In the genomic region with DNA sequence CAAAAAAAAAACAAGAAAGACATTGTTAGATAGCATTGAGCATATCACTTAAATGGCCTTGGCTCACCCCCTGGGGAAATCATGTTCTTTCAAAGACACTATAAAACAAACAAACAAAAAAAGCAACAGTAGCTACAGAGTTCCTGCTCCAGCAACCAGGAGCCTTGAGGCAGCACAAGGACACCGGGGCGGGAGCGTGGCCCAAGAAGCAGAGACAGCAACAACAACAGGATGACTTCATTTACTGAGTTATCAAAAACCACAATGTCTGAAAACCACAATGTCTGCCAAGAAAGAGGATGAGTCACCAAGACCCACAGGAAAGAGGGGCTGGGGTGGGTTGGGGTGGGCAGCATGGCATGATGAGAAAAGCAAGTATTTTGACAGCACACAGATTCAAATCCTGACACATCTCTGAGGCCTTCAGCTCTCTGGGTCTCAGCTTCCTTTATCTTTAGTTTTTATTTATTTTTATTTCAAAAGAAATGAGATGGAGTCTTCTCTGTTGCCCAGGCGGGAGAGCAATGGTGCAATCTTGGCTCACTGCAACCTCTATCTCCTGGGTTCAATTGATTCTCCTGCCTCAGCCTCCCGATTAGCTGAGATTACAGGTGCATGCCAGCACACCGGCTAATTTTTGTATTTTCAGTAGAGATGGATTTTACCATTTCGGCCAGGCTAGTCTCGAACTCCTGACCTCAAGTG, we compare ENCODE assay signal across 11 cellular contexts. TPM values are rescaled to one million over a fixed set of nuclear protein-coding genes. Genes with fewer than 3 reads are reported as not detected.
DNase-seq lines count a peak whose midpoint lies in the region; ATAC-seq, FAIRE-seq and TF ChIP-seq lines count a peak whose summit lies in the region.
"Had no signal": no experiment of that assay in that cellular context is flagged by ENCODE, and none has a peak within 500 bp of the region (broad histone marks: within the 10 kb centered on the region; RNA-seq: fewer than 3 reads in every experiment).

No MANE protein-coding gene starts in this region.

- ATAC-seq in A549: peak; percentile 47 to 69; a peak in 4 of 6 replicates
- no peak for ATAC-seq in HG02852 (IDR thresholded peaks at IDR 0.05; ENCODE audit: unreplicated experiment)
- ATAC-seq in HG02588 (IDR thresholded peaks at IDR 0.05; ENCODE audit: unreplicated experiment): no peak

- H3K79me1 ChIP-seq in trophoblast cell (ENCODE audit: low read length): peaks cover 9% of the 10 kb centered on the region

- H3K27ac Mint-ChIP-seq in chondrocyte (ENCODE audit: unreplicated experiment): peak overlapping the region; percentile 86

- no peaks in the 10 kb centered on the region for H3K9me3 ChIP-seq in A549
- no peaks in the 10 kb centered on the region for H3K9me3 ChIP-seq in trophoblast cell (ENCODE audit: insufficient read depth, low read depth, low read length)
- H3K9me3 ChIP-seq: tibial artery had no signal

- TF ChIP-seq CTCF in A549 (IDR thresholded peaks at IDR 0.05) (no peak), chondrocyte (IDR thresholded peaks at IDR 0.05) (no peak)

- 54% methylated on average over 8 of the region's 8 CpGs for WGBS in A549 (ENCODE audit: missing lambda C conversion rate)
- no CpG with 5 or more reads among the region's 8 CpGs for WGBS in trophoblast cell (ENCODE audit: extremely low coverage, insufficient coverage, insufficient read length)

- no peak overlapping the region for H3K14ac ChIP-seq in trophoblast cell (ENCODE audit: low read length)

- no peak for TF ChIP-seq EP300 in A549 (IDR thresholded peaks at IDR 0.05)

- H3K23ac ChIP-seq in trophoblast cell (ENCODE audit: low read length): no peak overlapping the region

- H3K4me1 ChIP-seq in A549 (peaks cover 22% of the 10 kb centered on the region), trophoblast cell (ENCODE audit: control insufficient read depth in 1 of 2, insufficient read depth in 2 of 2, low read length in 2 of 2) (peaks cover 3 to 5% of the 10 kb centered on the region in 2 experiments)

- H3K79me2 ChIP-seq in trophoblast cell (ENCODE audit: control insufficient read depth, insufficient read depth, low read length, poor library complexity): no peaks in the 10 kb centered on the region

- H3K27me3 Mint-ChIP-seq in chondrocyte (ENCODE audit: low read depth): no peaks in the 10 kb centered on the region

- POLR2A ChIA-PET in A549 (lab: Yijun Ruan, JAX): interaction anchor here (0.7 kb wide), 1 partner anchor 54 kb away, joined by 3 read pairs; no protein-coding TSS in a partner anchor

- H3K27ac ChIP-seq in A549: peak overlapping the region in 1 of 2 experiments; percentile 61; a peak in 4 of 6 replicates
- peak overlapping the region; percentile 30 for H3K27ac ChIP-seq in trophoblast cell (ENCODE audit: low read depth, low read length)
- H3K27ac ChIP-seq: cardiac muscle cell, tibial artery had no signal

- peak in 1 of 2 experiments; percentile 70 for DNase-seq in A549 (ENCODE audit: low read depth in 1 of 2, low spot score in 1 of 2)
- DNase-seq in KBM-7: peak; percentile 89
- DNase-seq in activated CD4-positive, CD25-positive, alpha-beta regulatory T cell treated with anti-CD3 and anti-CD28 coated beads, Interleukin-2, amount 50 U/mL, for 16 hours (ENCODE audit: low read depth, low spot score): peak; percentile 36
- DNase-seq in chondrocyte (ENCODE audit: low spot score): no peak
- DNase-seq in trophoblast cell: no peak
- no peak for DNase-seq in HT-29 (ENCODE audit: low spot score)

- H3K27me3 ChIP-seq in trophoblast cell (ENCODE audit: insufficient read depth, low read length): no peaks in the 10 kb centered on the region
- H3K27me3 ChIP-seq: cardiac muscle cell, tibial artery had no signal

- H2BK120ac ChIP-seq in trophoblast cell (ENCODE audit: insufficient read depth, low read length, poor library complexity): no peak overlapping the region

- no peak overlapping the region for H2AK5ac ChIP-seq in trophoblast cell (ENCODE audit: low read length)

- no peak overlapping the region for H4K91ac ChIP-seq in trophoblast cell (ENCODE audit: low read depth, low read length)

- peak overlapping the region; percentile 52 for H2BK12ac ChIP-seq in trophoblast cell (ENCODE audit: low read length)

- no peak overlapping the region for H4K8ac ChIP-seq in trophoblast cell (ENCODE audit: low read depth, low read length)

- no peak overlapping the region for H2BK5ac ChIP-seq in trophoblast cell (ENCODE audit: low read depth, low read length, poor library complexity)

- TF ChIP-seq POLR2A in A549 (IDR thresholded peaks at IDR 0.05; ENCODE audit: low read length): no peak

- H3K4me1 Mint-ChIP-seq in chondrocyte (ENCODE audit: low read depth): peaks cover 23% of the 10 kb centered on the region

- H2AFZ ChIP-seq in trophoblast cell (ENCODE audit: insufficient read depth, low read length, poor library complexity): no peak overlapping the region

- H3K18ac ChIP-seq in trophoblast cell (ENCODE audit: low read length): no peak overlapping the region

- H3K4ac ChIP-seq in trophoblast cell (ENCODE audit: low read depth, low read length): no peak overlapping the region

- H3K9me3 Mint-ChIP-seq in chondrocyte (ENCODE audit: low read depth): no peaks in the 10 kb centered on the region

- H3K9ac ChIP-seq in trophoblast cell (ENCODE audit: low read length): no peak overlapping the region

- TF ChIP-seq RAD21 in A549 (conservative IDR thresholded peaks at IDR 0.05 in 1 of 2, IDR thresholded peaks at IDR 0.05 in 1 of 2): no peak

- no peak for FAIRE-seq in A549 (lab: Jason Lieb, UNC)
- FAIRE-seq: G401.6 had no signal

- H4K12ac ChIP-seq in trophoblast cell (ENCODE audit: low read depth, low read length): no peak overlapping the region

- no peaks in the 10 kb centered on the region for H3K36me3 Mint-ChIP-seq in chondrocyte (ENCODE audit: low read depth)

- H3K4me3 Mint-ChIP-seq in chondrocyte (ENCODE audit: unreplicated experiment): no peak overlapping the region

- in situ Hi-C loops in KBM-7 (cut with MboI; ENCODE audit: low pct_unique_long_range_greater_than_20kb, low sequenced_read_pairs): no loop called here

- CTCF ChIA-PET in A549 (lab: Yijun Ruan, JAX): interaction anchor here (0.6 to 6.1 kb wide), 10 partner anchors 9 to 119 kb away, joined by 3 to 50 read pairs (median 4); partner anchors contain the start of gene ATP2B4

- H3K4me3 ChIP-seq in A549 (no peak overlapping the region), trophoblast cell (ENCODE audit: low read depth, low read length) (no peak overlapping the region)
- H3K4me3 ChIP-seq: cardiac muscle cell, tibial artery had no signal

- peak overlapping the region; percentile 50 for H3K4me2 ChIP-seq in A549
- H3K4me2 ChIP-seq in trophoblast cell (ENCODE audit: low read length): no peak overlapping the region

- H3K36me3 ChIP-seq in trophoblast cell (ENCODE audit: control insufficient read depth in 1 of 2, insufficient read depth in 2 of 2, low read length in 2 of 2): no peaks in the 10 kb centered on the region
- H3K36me3 ChIP-seq: cardiac muscle cell, tibial artery had no signal

TF ChIP-seq in A549, 52 proteins besides CTCF, POLR2A, EP300 and RAD21:
- TF ChIP-seq HES2 (IDR thresholded peaks at IDR 0.05) (no peak), JUNB (IDR thresholded peaks at IDR 0.05) (peak; percentile 59), MAX (IDR thresholded peaks at IDR 0.05) (peak; percentile 41), FOSL2 (IDR thresholded peaks at IDR 0.05) (no peak), FOSL2 (CRISPR knock-in tag; IDR thresholded peaks at IDR 0.05) (peak; percentile 72)

RNA-seq across cellular contexts. Expression of gene ATP2B4, which starts 19.3 kb away (rescaled TPM):
- polyA plus RNA-seq in A549 (2011; rRNA removed): 20.5 and 22.5 TPM in 2 replicates
- 4.0 and 4.8 TPM in 2 replicates for polyA plus RNA-seq in A549 (2012; cell fraction: cytosol; rRNA removed)
- polyA plus RNA-seq in A549 (2012; cell fraction: nucleus; rRNA removed): 6.8 and 8.3 TPM in 2 replicates
- 8.3 to 8.7 TPM (median 8.5 TPM) in 3 replicates for polyA plus RNA-seq in A549 (2017; fragmentation: RNase III; extraction: RNeasy Plus Mini Kit Qiagen cat#74134 plus additional on column Dnase treatment)
- 32.3 and 40.3 TPM in 2 replicates for polyA minus RNA-seq in A549 (2011; rRNA and poly(A)+ RNA removed)
- total RNA-seq in chondrocyte: 71.4 to 133 TPM (median 130 TPM) in 3 replicates
- polyA plus RNA-seq in trophoblast cell (2013): 278 and 279 TPM in 2 replicates
- total RNA-seq in HT-29 (2014; rRNA removed; shearing (Covaris generic)): 5.5 TPM in 2 replicates

Comparison
In these comparisons a context has a peak if more than half of its experiments do, and no peak if none do; other contexts are left out.
1. ATAC-seq: peak in A549 (2 of 2); none in HG02852 (single experiment) and HG02588 (single experiment).
2. DNase-seq: peak in KBM-7 (single experiment) and activated CD4-positive, CD25-positive, alpha-beta regulatory T cell treated with anti-CD3 and anti-CD28 coated beads, Interleukin-2, amount 50 U/mL, for 16 hours (single experiment); none in chondrocyte (single experiment), trophoblast cell (0 of 2) and HT-29 (single experiment).
3. RNA of gene ATP2B4, which starts 19.3 kb away (total RNA-seq): 71.4 to 133 TPM in chondrocyte; 5.5 TPM in HT-29; every median in the first group is over 10 times any median in the second.